Comparison of ENCODE assay signal across 1 cellular context in the genomic region with DNA sequence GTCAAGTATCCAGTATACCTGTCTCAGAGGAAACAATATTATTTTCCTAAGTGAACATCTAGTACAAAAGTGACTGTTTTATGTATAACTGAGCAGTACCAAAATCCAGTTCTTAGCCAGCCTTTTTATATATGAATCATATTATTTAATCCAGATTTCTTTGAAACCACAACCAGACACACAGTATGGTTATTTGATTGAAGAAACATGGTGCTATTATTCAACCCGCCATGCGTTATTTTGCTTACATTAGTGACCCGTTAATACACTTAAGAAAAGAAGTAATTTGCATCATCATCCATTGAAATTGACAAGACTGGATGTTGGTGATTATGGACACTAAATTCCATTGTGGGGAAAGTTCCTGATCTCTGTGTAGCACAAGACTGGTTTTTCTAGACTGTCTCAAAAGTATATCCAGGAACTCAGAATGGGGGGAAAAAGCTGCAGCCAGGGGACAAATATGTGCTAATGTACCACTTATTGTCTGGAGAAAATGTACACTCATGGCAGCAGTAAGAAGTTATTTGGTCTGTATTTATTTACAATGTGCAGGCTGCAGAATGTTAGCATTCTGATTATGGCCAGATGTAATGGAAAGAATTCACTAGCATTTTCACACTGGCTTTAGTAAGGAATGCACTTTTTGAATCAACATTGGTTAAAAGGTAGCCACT.
TF ChIP-seq lines count a peak whose summit lies in the region.

No MANE protein-coding gene starts in this region.

TF ChIP-seq in GM23338, 12 proteins besides CTCF, POLR2A, EP300 and RAD21 (continued from another document):
- TF ChIP-seq, protein P1, sequence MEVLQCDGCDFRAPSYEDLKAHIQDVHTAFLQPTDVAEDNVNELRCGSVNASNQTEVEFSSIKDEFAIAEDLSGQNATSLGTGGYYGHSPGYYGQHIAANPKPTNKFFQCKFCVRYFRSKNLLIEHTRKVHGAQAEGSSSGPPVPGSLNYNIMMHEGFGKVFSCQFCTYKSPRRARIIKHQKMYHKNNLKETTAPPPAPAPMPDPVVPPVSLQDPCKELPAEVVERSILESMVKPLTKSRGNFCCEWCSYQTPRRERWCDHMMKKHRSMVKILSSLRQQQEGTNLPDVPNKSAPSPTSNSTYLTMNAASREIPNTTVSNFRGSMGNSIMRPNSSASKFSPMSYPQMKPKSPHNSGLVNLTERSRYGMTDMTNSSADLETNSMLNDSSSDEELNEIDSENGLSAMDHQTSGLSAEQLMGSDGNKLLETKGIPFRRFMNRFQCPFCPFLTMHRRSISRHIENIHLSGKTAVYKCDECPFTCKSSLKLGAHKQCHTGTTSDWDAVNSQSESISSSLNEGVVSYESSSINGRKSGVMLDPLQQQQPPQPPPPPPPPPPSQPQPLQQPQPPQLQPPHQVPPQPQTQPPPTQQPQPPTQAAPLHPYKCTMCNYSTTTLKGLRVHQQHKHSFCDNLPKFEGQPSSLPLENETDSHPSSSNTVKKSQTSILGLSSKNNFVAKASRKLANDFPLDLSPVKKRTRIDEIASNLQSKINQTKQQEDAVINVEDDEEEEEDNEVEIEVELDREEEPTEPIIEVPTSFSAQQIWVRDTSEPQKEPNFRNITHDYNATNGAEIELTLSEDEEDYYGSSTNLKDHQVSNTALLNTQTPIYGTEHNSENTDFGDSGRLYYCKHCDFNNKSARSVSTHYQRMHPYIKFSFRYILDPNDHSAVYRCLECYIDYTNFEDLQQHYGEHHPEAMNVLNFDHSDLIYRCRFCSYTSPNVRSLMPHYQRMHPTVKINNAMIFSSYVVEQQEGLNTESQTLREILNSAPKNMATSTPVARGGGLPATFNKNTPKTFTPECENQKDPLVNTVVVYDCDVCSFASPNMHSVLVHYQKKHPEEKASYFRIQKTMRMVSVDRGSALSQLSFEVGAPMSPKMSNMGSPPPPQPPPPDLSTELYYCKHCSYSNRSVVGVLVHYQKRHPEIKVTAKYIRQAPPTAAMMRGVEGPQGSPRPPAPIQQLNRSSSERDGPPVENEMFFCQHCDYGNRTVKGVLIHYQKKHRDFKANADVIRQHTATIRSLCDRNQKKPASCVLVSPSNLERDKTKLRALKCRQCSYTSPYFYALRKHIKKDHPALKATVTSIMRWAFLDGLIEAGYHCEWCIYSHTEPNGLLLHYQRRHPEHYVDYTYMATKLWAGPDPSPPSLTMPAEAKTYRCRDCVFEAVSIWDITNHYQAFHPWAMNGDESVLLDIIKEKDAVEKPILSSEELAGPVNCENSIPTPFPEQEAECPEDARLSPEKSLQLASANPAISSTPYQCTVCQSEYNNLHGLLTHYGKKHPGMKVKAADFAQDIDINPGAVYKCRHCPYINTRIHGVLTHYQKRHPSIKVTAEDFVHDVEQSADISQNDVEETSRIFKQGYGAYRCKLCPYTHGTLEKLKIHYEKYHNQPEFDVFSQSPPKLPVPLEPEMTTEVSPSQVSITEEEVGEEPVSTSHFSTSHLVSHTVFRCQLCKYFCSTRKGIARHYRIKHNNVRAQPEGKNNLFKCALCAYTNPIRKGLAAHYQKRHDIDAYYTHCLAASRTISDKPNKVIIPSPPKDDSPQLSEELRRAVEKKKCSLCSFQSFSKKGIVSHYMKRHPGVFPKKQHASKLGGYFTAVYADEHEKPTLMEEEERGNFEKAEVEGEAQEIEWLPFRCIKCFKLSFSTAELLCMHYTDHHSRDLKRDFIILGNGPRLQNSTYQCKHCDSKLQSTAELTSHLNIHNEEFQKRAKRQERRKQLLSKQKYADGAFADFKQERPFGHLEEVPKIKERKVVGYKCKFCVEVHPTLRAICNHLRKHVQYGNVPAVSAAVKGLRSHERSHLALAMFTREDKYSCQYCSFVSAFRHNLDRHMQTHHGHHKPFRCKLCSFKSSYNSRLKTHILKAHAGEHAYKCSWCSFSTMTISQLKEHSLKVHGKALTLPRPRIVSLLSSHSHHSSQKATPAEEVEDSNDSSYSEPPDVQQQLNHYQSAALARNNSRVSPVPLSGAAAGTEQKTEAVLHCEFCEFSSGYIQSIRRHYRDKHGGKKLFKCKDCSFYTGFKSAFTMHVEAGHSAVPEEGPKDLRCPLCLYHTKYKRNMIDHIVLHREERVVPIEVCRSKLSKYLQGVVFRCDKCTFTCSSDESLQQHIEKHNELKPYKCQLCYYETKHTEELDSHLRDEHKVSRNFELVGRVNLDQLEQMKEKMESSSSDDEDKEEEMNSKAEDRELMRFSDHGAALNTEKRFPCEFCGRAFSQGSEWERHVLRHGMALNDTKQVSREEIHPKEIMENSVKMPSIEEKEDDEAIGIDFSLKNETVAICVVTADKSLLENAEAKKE (CRISPR knock-in tag; IDR thresholded peaks at IDR 0.05) = no peak
- no peak for TF ChIP-seq EZH2phosphoT487 (IDR thresholded peaks at IDR 0.05; ENCODE audit: unreplicated experiment)
- no peak for TF ChIP-seq EZH2 (IDR thresholded peaks at IDR 0.05; ENCODE audit: low read depth, unreplicated experiment)
- TF ChIP-seq POLR2AphosphoS5 (IDR thresholded peaks at IDR 0.05; ENCODE audit: low read depth) = no peak
- TF ChIP-seq REST (IDR thresholded peaks at IDR 0.05; ENCODE audit: unreplicated experiment) = no peak
- no peak for TF ChIP-seq STAT1 (IDR thresholded peaks at IDR 0.05; ENCODE audit: unreplicated experiment)
- no peak for TF ChIP-seq ETS1 (IDR thresholded peaks at IDR 0.05)
- no peak for TF ChIP-seq NANOG (IDR thresholded peaks at IDR 0.05; ENCODE audit: borderline replicate concordance)
- TF ChIP-seq ZNF331 (CRISPR knock-in tag; IDR thresholded peaks at IDR 0.05; ENCODE audit: low read depth) = no peak
TF ChIP-seq in GM23338: peak in this region for 0.
